22 cellular contexts compared by ENCODE assay signal in genomic region chr16:75996491-75996890, GRCh38.
DNase-seq lines count a peak whose midpoint lies in the region; ATAC-seq and TF ChIP-seq lines count a peak whose summit lies in the region.
"Had no signal": no experiment of that assay in that cellular context is flagged by ENCODE, and none has a peak within 500 bp of the region (broad histone marks: within the 10 kb centered on the region; RNA-seq: fewer than 3 reads in every experiment).

No MANE protein-coding gene starts in this region.

- intact Hi-C loops in prostate gland (cut with DNase I), result no loop called here

- ATAC-seq in GM18520 (IDR thresholded peaks at IDR 0.05; ENCODE audit: unreplicated experiment), result peak; percentile 58
- ATAC-seq in HG03521 (IDR thresholded peaks at IDR 0.05; ENCODE audit: unreplicated experiment), result peak; percentile 73
- ATAC-seq in activated T-cell treated with anti-CD3 and anti-CD28 coated beads, Interleukin-2, amount 50 U/mL, for 4 hours, result no peak
- ATAC-seq: activated CD8-positive, alpha-beta T cell treated with anti-CD3 and anti-CD28 coated beads, Interleukin-2, amount 10 ng/mL, durations not matched to agents 7 days and 5 days; naive thymus-derived CD4-positive, alpha-beta T cell; stimulated activated naive CD8-positive, alpha-beta T cell treated with anti-CD3 and anti-CD28 coated beads, Interleukin-15, Interleukin-2, amounts not matched to agents 100 U/mL and 50 U/mL, for 24 hours had no signal

- H3K4me1 Mint-ChIP-seq in activated T-cell treated with anti-CD3 and anti-CD28 coated beads, Interleukin-2, amount 50 U/mL, for 4 hours (ENCODE audit: low read depth), result no peaks in the 10 kb centered on the region
- H3K4me1 Mint-ChIP-seq: naive thymus-derived CD4-positive, alpha-beta T cell had no signal

- 61% methylated on average over 3 of the region's 3 CpGs for WGBS in prostate gland

- TF ChIP-seq POLR2A in prostate gland (IDR thresholded peaks at IDR 0.05), result no peak

- H3K4me3 ChIP-seq in prostate gland, result no peak overlapping the region
- H3K4me3 ChIP-seq: testis had no signal

- peak overlapping the region; percentile 78 for H3K27ac ChIP-seq in epithelial cell of prostate
- H3K27ac ChIP-seq in prostate gland, result no peak overlapping the region
- H3K27ac ChIP-seq: testis had no signal

- DNase-seq in NCI-H69 (lab: John Stamatoyannopoulos, UW), result peak; percentile 1
- peak; percentile 94 for DNase-seq in epithelial cell of prostate (ENCODE audit: low read depth, low spot score)
- DNase-seq in NCI-H1417 (lab: John Stamatoyannopoulos, UW), result no peak
- no peak for DNase-seq in medulla oblongata (ENCODE audit: extremely low spot score)
- DNase-seq in activated T-cell treated with anti-CD3 and anti-CD28 coated beads, Interleukin-2, amount 50 U/mL, for 4 hours, result no peak
- no peak for DNase-seq in prostate gland (ENCODE audit: low spot score)
- DNase-seq: activated CD8-positive, alpha-beta T cell treated with anti-CD3 and anti-CD28 coated beads, Interleukin-2, amount 10 ng/mL, durations not matched to agents 7 days and 5 days; activated effector memory CD4-positive, alpha-beta T cell treated with Interleukin-2 at 50 U/mL for 16 hours; aorta; dermis blood vessel endothelial cell; DMS53; GF-D8; naive thymus-derived CD4-positive, alpha-beta T cell; NCI-H1092 treated with DMSO at 0.1 percent for 48 hours; NCI-H2081 treated with DMSO at 0.1 percent for 48 hours; NCI-H82; nucleus accumbens; stimulated activated naive CD8-positive, alpha-beta T cell treated with anti-CD3 and anti-CD28 coated beads, Interleukin-15, Interleukin-2, amounts not matched to agents 100 U/mL and 50 U/mL, for 24 hours; testis had no signal

- H3K27me3 ChIP-seq in prostate gland (replicated peaks; ENCODE audit: insufficient read depth), result no peaks in the 10 kb centered on the region
- H3K27me3 ChIP-seq: testis had no signal

- no peak overlapping the region for H3K4me3 Mint-ChIP-seq in activated T-cell treated with anti-CD3 and anti-CD28 coated beads, Interleukin-2, amount 50 U/mL, for 4 hours
- H3K4me3 Mint-ChIP-seq: activated CD8-positive, alpha-beta T cell treated with anti-CD3 and anti-CD28 coated beads, Interleukin-2, amount 10 ng/mL, durations not matched to agents 7 days and 5 days; activated naive CD8-positive, alpha-beta T cell; naive thymus-derived CD4-positive, alpha-beta T cell had no signal

- H3K36me3 Mint-ChIP-seq in activated T-cell treated with anti-CD3 and anti-CD28 coated beads, Interleukin-2, amount 50 U/mL, for 4 hours (ENCODE audit: insufficient read depth), result no peaks in the 10 kb centered on the region
- H3K36me3 Mint-ChIP-seq: activated naive CD8-positive, alpha-beta T cell; naive thymus-derived CD4-positive, alpha-beta T cell had no signal

- no peaks in the 10 kb centered on the region for H3K27me3 Mint-ChIP-seq in activated T-cell treated with anti-CD3 and anti-CD28 coated beads, Interleukin-2, amount 50 U/mL, for 4 hours (ENCODE audit: low read depth)
- H3K27me3 Mint-ChIP-seq: activated naive CD8-positive, alpha-beta T cell; naive thymus-derived CD4-positive, alpha-beta T cell had no signal

- no peaks in the 10 kb centered on the region for H3K9me3 ChIP-seq in prostate gland
- H3K9me3 ChIP-seq: testis had no signal

- no peaks in the 10 kb centered on the region for H3K4me1 ChIP-seq in prostate gland (replicated peaks)
- H3K4me1 ChIP-seq: testis had no signal

- H3K36me3 ChIP-seq in prostate gland, result no peaks in the 10 kb centered on the region

- peaks cover 8% of the 10 kb centered on the region for H3K9me3 Mint-ChIP-seq in activated T-cell treated with anti-CD3 and anti-CD28 coated beads, Interleukin-2, amount 50 U/mL, for 4 hours

- no peak for TF ChIP-seq CTCF in prostate gland (IDR thresholded peaks at IDR 0.05)

Comparison
In these comparisons a context has a peak if more than half of its experiments do, and no peak if none do; other contexts are left out.
1. ATAC-seq: peak in GM18520 (single experiment) and HG03521 (single experiment); none in activated T-cell treated with anti-CD3 and anti-CD28 coated beads, Interleukin-2, amount 50 U/mL, for 4 hours (0 of 2).
2. DNase-seq: peak in NCI-H69 (single experiment) and epithelial cell of prostate (single experiment); none in NCI-H1417 (0 of 3), medulla oblongata (single experiment), activated T-cell treated with anti-CD3 and anti-CD28 coated beads, Interleukin-2, amount 50 U/mL, for 4 hours (single experiment) and prostate gland (single experiment).